1 cellular context compared by ENCODE assay signal in genomic region chr10:49116509-49117365, GRCh38.
TF ChIP-seq lines count a peak whose summit lies in the region.

No MANE protein-coding gene starts in this region.

TF ChIP-seq in IMR-90, 13 proteins besides CTCF, POLR2A, EP300 and RAD21 (continued from another document):
- TF ChIP-seq BHLHE40 (IDR thresholded peaks at IDR 0.05; ENCODE audit: low read depth, low read length) (no peak), FOS (IDR thresholded peaks at IDR 0.05; ENCODE audit: low read depth, low read length) (no peak), MXI1 (IDR thresholded peaks at IDR 0.05; ENCODE audit: borderline replicate concordance, low read depth, low read length) (no peak), RCOR1 (IDR thresholded peaks at IDR 0.05; ENCODE audit: insufficient replicate concordance, low read length) (no peak), MAZ (IDR thresholded peaks at IDR 0.05; ENCODE audit: borderline replicate concordance, low read depth, low read length) (no peak)
TF ChIP-seq in IMR-90: peak in this region for 0.
